ENCODE assay signal across 13 cellular contexts in genomic region chr2:188974184-188974583, GRCh38. TPM values are rescaled to one million over a fixed set of nuclear protein-coding genes. Genes with fewer than 3 reads are reported as not detected.
A peak's percentile ranks its signal among the peaks of the same experiment; 100 is the strongest.
DNase-seq lines count a peak whose midpoint lies in the region; ATAC-seq, FAIRE-seq and TF ChIP-seq lines count a peak whose summit lies in the region.
"Had no signal": no experiment of that assay in that cellular context is flagged by ENCODE, and none has a peak within 500 bp of the region (broad histone marks: within the 10 kb centered on the region; RNA-seq: fewer than 3 reads in every experiment).

Gene COL3A1, plus strand, starts transcription at chr2:188974373. Its CDS starts 117 bp downstream, at chr2:188974490.

- dilution Hi-C loops in mammary epithelial cell (cut with HindIII; ENCODE audit: low sequenced_read_pairs) (no loop called here), keratinocyte (cut with MboI; ENCODE audit: extremely low pct_ligation_motif_present, low sequenced_read_pairs) (no loop called here)

- H3K27me3 ChIP-seq in mammary epithelial cell (ENCODE audit: insufficient read depth, low read length) (no peaks in the 10 kb centered on the region), keratinocyte (ENCODE audit: control insufficient read depth, extremely low read depth, insufficient read depth, low read length) (no peaks in the 10 kb centered on the region), skeletal muscle tissue (ENCODE audit: control insufficient read depth in 3 of 3, insufficient read depth in 3 of 3, low read length in 3 of 3) (peaks cover 0 to 2% (median 0%) of the 10 kb centered on the region in 3 donors)

- no peak within 1 kb of the TSS for H3K4me3 Mint-ChIP-seq in activated T-helper 2 cell treated with anti-CD3 and anti-CD28 coated beads, Interferon-gamma antibody, Interleukin-2, Interleukin-4, amounts not matched to agents 10 μg/mL and 5 μg/mL and 100 μg/mL, durations not matched to agents 14 hours and 24 hours and 36 hours (ENCODE audit: low read depth)
- H3K4me3 Mint-ChIP-seq: T-cell had no signal

- H3K4me1 ChIP-seq in mammary epithelial cell (ENCODE audit: insufficient read depth, low read length) (no peaks in the 10 kb centered on the region), keratinocyte (ENCODE audit: control insufficient read depth, extremely low read depth, insufficient read depth, low read length) (no peaks in the 10 kb centered on the region), skeletal muscle tissue (ENCODE audit: control insufficient read depth in 3 of 3, insufficient read depth in 3 of 3, low read length in 3 of 3) (no peaks in the 10 kb centered on the region)

- CTCF ChIA-PET in mammary epithelial cell (lab: Charles Lee; ENCODE audit: low non-redundant PET), result no interaction called here

- H3K9me3 ChIP-seq in mammary epithelial cell (replicated peaks; ENCODE audit: insufficient read depth, low read length), result no peaks in the 10 kb centered on the region
- H3K9me3 ChIP-seq in keratinocyte (ENCODE audit: control insufficient read depth, low read depth, low read length), result no peaks in the 10 kb centered on the region
- H3K9me3 ChIP-seq in skeletal muscle tissue (ENCODE audit: control insufficient read depth in 3 of 3, low read length in 3 of 3), result no peaks in the 10 kb centered on the region

- BruUV-seq in mammary epithelial cell (replicated peaks; lab: Mats Ljungman, UMichigan), result no TSS peak

- H3K4me2 ChIP-seq in mammary epithelial cell (ENCODE audit: insufficient read depth, low read depth, low read length) (no peak within 1 kb of the TSS), keratinocyte (ENCODE audit: control insufficient read depth, extremely low read depth, insufficient read depth, low read depth, low read length) (peak within 1 kb of the TSS; percentile 23)

- TF ChIP-seq CTCF in mammary epithelial cell (conservative IDR thresholded peaks at IDR 0.05 in 1 of 2, IDR thresholded peaks at IDR 0.05 in 1 of 2; ENCODE audit: extremely low read depth in 1 of 2, insufficient read depth in 1 of 2, low read depth in 1 of 2, low read length in 2 of 2), result no peak
- TF ChIP-seq CTCF in keratinocyte (optimal IDR thresholded peaks at IDR 0.05 in 1 of 3, IDR thresholded peaks at IDR 0.05 in 1 of 3, conservative IDR thresholded peaks at IDR 0.05 in 1 of 3; ENCODE audit: extremely low read depth in 1 of 3, insufficient read depth in 2 of 3, low read length in 3 of 3), result no peak
- TF ChIP-seq CTCF in GM13977 (IDR thresholded peaks at IDR 0.05; ENCODE audit: extremely low read depth, insufficient read depth, missing control alignments), result no peak

- H3K27ac Mint-ChIP-seq in activated T-helper 2 cell treated with anti-CD3 and anti-CD28 coated beads, Interferon-gamma antibody, Interleukin-2, Interleukin-4, amounts not matched to agents 10 μg/mL and 5 μg/mL and 100 μg/mL, durations not matched to agents 14 hours and 24 hours and 36 hours, result no peak within 1 kb of the TSS
- H3K27ac Mint-ChIP-seq: T-cell had no signal

- ATAC-seq in GM21528 (IDR thresholded peaks at IDR 0.05; ENCODE audit: low FRiP score, unreplicated experiment), result no peak
- ATAC-seq: K562, T-cell had no signal

- H3K4me3 ChIP-seq in mammary epithelial cell (replicated peaks in 1 of 3; ENCODE audit: insufficient read depth in 1 of 3, low read depth in 2 of 3, low read length in 3 of 3) (no peak within 1 kb of the TSS), keratinocyte (ENCODE audit: control insufficient read depth in 2 of 3, extremely low read depth in 1 of 3, insufficient read depth in 2 of 3, low read depth in 1 of 3, low read length in 3 of 3) (no peak within 1 kb of the TSS), skeletal muscle tissue (ENCODE audit: low read length in 3 of 3) (peak within 1 kb of the TSS; percentile 54 to 66 (median 64))
- H3K4me3 ChIP-seq: K562 had no signal

- H3K27ac ChIP-seq in mammary epithelial cell (ENCODE audit: insufficient read depth, low read depth, low read length), result no peak within 1 kb of the TSS
- H3K27ac ChIP-seq in keratinocyte (ENCODE audit: control insufficient read depth, insufficient read depth, low read length), result no peak within 1 kb of the TSS
- peak within 1 kb of the TSS; percentile 73 for H3K27ac ChIP-seq in skeletal muscle tissue (ENCODE audit: low read depth, low read length)

- 0% methylated on average over 2 of the region's 4 CpGs for WGBS in mammary epithelial cell (ENCODE audit: low coverage, missing lambda C conversion rate)

- DNase-seq in mammary epithelial cell (no peak), keratinocyte (ENCODE audit: low read depth, low spot score) (no peak), GM13977 (ENCODE audit: low spot score) (no peak), HUDEP-2 (lab: John Stamatoyannopoulos, UW; ENCODE audit: unreplicated experiment in 76 of 76) (no peak)
- no peak for DNase-seq in activated T-helper 2 cell treated with anti-CD3 and anti-CD28 coated beads, Interferon-gamma antibody, Interleukin-2, Interleukin-4, amounts not matched to agents 10 μg/mL and 5 μg/mL and 100 μg/mL, durations not matched to agents 14 hours and 24 hours and 36 hours (ENCODE audit: low spot score)
- DNase-seq: DND-41; midbrain; stimulated activated naive CD4-positive, alpha-beta T cell treated with Interleukin-2 at 50 U/mL for 16 hours; T-cell had no signal

- H3K36me3 ChIP-seq in mammary epithelial cell (ENCODE audit: insufficient read depth, low read length) (no peaks in the 10 kb centered on the region), keratinocyte (ENCODE audit: control insufficient read depth in 2 of 2, extremely low read depth in 1 of 2, insufficient read depth in 2 of 2, low read length in 2 of 2) (no peaks in the 10 kb centered on the region), skeletal muscle tissue (ENCODE audit: control insufficient read depth in 3 of 3, insufficient read depth in 3 of 3, low read length in 3 of 3) (no peaks in the 10 kb centered on the region)

- peaks cover 4% of the 10 kb centered on the region for H3K27me3 Mint-ChIP-seq in activated T-helper 2 cell treated with anti-CD3 and anti-CD28 coated beads, Interferon-gamma antibody, Interleukin-2, Interleukin-4, amounts not matched to agents 10 μg/mL and 5 μg/mL and 100 μg/mL, durations not matched to agents 14 hours and 24 hours and 36 hours (ENCODE audit: low read depth)

- H4K20me1 ChIP-seq in mammary epithelial cell (ENCODE audit: insufficient read depth, low read length) (no peaks in the 10 kb centered on the region), keratinocyte (ENCODE audit: control insufficient read depth, extremely low read depth, insufficient read depth, low read length) (no peaks in the 10 kb centered on the region)

- in situ Hi-C loops in mammary epithelial cell (cut with MboI; ENCODE audit: low sequenced_read_pairs in 2 of 2), result no loop called here
- in situ Hi-C loops in GM13977 (cut with MboI; ENCODE audit: low pct_unique_long_range_greater_than_20kb, low sequenced_read_pairs, unreplicated experiment), result no loop called here

- H3K9ac ChIP-seq in mammary epithelial cell (ENCODE audit: insufficient read depth, low read length) (no peak within 1 kb of the TSS), keratinocyte (ENCODE audit: control insufficient read depth, extremely low read depth, insufficient read depth, low read length) (no peak within 1 kb of the TSS), skeletal muscle tissue (ENCODE audit: low read depth in 1 of 3, low read length in 3 of 3) (peak within 1 kb of the TSS; percentile 51 to 74 (median 63))

- no peaks in the 10 kb centered on the region for H3K9me1 ChIP-seq in keratinocyte (ENCODE audit: control insufficient read depth, extremely low read depth, insufficient read depth, low read length)

- intact Hi-C loops in mammary epithelial cell (cut with micrococcal nuclease), result no loop called here
- intact Hi-C loops in activated T-helper 2 cell treated with anti-CD3 and anti-CD28 coated beads, Interferon-gamma antibody, Interleukin-2, Interleukin-4, amounts not matched to agents 10 μg/mL and 5 μg/mL and 100 μg/mL, durations not matched to agents 14 hours and 24 hours and 36 hours (cut with micrococcal nuclease), result loop anchor here (10.0 kb wide), 1 partner anchor 311 kb away; no protein-coding TSS in a partner anchor

- H2AFZ ChIP-seq in mammary epithelial cell (ENCODE audit: low read depth, low read length), result peak within 1 kb of the TSS; percentile 31
- H2AFZ ChIP-seq in keratinocyte (ENCODE audit: control insufficient read depth, low read length), result peak within 1 kb of the TSS; percentile 78

- FAIRE-seq in G401.6 (lab: Jason Lieb, UNC) (peak; percentile 63), keratinocyte (lab: Jason Lieb, UNC) (no peak)
- FAIRE-seq: K562 had no signal

- H3K79me2 ChIP-seq in mammary epithelial cell (ENCODE audit: insufficient read depth, low read length) (no peaks in the 10 kb centered on the region), keratinocyte (ENCODE audit: control insufficient read depth, insufficient read depth, low read length) (no peaks in the 10 kb centered on the region)

- H3K36me3 Mint-ChIP-seq in activated T-helper 2 cell treated with anti-CD3 and anti-CD28 coated beads, Interferon-gamma antibody, Interleukin-2, Interleukin-4, amounts not matched to agents 10 μg/mL and 5 μg/mL and 100 μg/mL, durations not matched to agents 14 hours and 24 hours and 36 hours (ENCODE audit: low read depth), result no peaks in the 10 kb centered on the region
- H3K36me3 Mint-ChIP-seq: T-cell had no signal

- no peaks in the 10 kb centered on the region for H3K9me3 Mint-ChIP-seq in activated T-helper 2 cell treated with anti-CD3 and anti-CD28 coated beads, Interferon-gamma antibody, Interleukin-2, Interleukin-4, amounts not matched to agents 10 μg/mL and 5 μg/mL and 100 μg/mL, durations not matched to agents 14 hours and 24 hours and 36 hours
- H3K9me3 Mint-ChIP-seq: T-cell had no signal

- H3K4me1 Mint-ChIP-seq in activated T-helper 2 cell treated with anti-CD3 and anti-CD28 coated beads, Interferon-gamma antibody, Interleukin-2, Interleukin-4, amounts not matched to agents 10 μg/mL and 5 μg/mL and 100 μg/mL, durations not matched to agents 14 hours and 24 hours and 36 hours (ENCODE audit: low read depth), result peaks cover 13% of the 10 kb centered on the region

RNA-seq across cellular contexts. Expression of gene COL3A1, which starts in this region (rescaled TPM):
- total RNA-seq in mammary epithelial cell (1 to 10 TPM in 1 of 2 donors, not detected in 1; 3.8 TPM), skeletal muscle tissue (6,920 TPM)
- polyA plus RNA-seq in mammary epithelial cell (0.03 TPM), keratinocyte (0.01 to 0.03 TPM (median 0.03 TPM) in 3 replicates)
- polyA minus RNA-seq in mammary epithelial cell (not detected), keratinocyte (0.82 TPM in 1 of 3 replicates, not detected in the others)
- polyA plus RNA-seq in keratinocyte (2011; ENCODE audit: low read depth), result not detected
- 0.03 TPM in 1 of 2 replicates, not detected in the other for polyA plus RNA-seq in keratinocyte (2011; cell fraction: cytosol; rRNA removed)
- polyA plus RNA-seq in keratinocyte (2011; cell fraction: nucleus; rRNA removed), result 0.09 and 0.13 TPM in 2 replicates
- 0.08 TPM in 1 of 2 replicates, not detected in the other for polyA plus RNA-seq in keratinocyte (2012; ENCODE audit: low replicate concordance)
- polyA minus RNA-seq in keratinocyte (2011; cell fraction: cytosol; rRNA and poly(A)+ RNA removed), result not detected
- polyA minus RNA-seq in keratinocyte (2011; cell fraction: nucleus; rRNA and poly(A)+ RNA removed), result not detected in 2 replicates
- 0.16 and 0.43 TPM in 2 replicates for total RNA-seq in activated T-helper 2 cell treated with anti-CD3 and anti-CD28 coated beads, Interferon-gamma antibody, Interleukin-2, Interleukin-4, amounts not matched to agents 10 μg/mL and 5 μg/mL and 100 μg/mL, durations not matched to agents 14 hours and 24 hours and 36 hours

Comparison
In these comparisons a context has a peak if more than half of its experiments do, and no peak if none do; other contexts are left out.
1. RNA of gene COL3A1 (total RNA-seq): 6,920 TPM in skeletal muscle tissue (single experiment); 3.8 TPM in mammary epithelial cell and 0.16 to 0.43 TPM in activated T-helper 2 cell treated with anti-CD3 and anti-CD28 coated beads, Interferon-gamma antibody, Interleukin-2, Interleukin-4, amounts not matched to agents 10 μg/mL and 5 μg/mL and 100 μg/mL, durations not matched to agents 14 hours and 24 hours and 36 hours; every median in the first group is over 1,000 times any median in the second.
2. H3K4me3 ChIP-seq: peak in skeletal muscle tissue (3 of 3); none in mammary epithelial cell (0 of 3) and keratinocyte (0 of 3).
3. H3K9ac ChIP-seq: peak in skeletal muscle tissue (3 of 3); none in mammary epithelial cell (single experiment) and keratinocyte (single experiment).